8 cellular contexts compared by ENCODE assay signal in the genomic region with DNA sequence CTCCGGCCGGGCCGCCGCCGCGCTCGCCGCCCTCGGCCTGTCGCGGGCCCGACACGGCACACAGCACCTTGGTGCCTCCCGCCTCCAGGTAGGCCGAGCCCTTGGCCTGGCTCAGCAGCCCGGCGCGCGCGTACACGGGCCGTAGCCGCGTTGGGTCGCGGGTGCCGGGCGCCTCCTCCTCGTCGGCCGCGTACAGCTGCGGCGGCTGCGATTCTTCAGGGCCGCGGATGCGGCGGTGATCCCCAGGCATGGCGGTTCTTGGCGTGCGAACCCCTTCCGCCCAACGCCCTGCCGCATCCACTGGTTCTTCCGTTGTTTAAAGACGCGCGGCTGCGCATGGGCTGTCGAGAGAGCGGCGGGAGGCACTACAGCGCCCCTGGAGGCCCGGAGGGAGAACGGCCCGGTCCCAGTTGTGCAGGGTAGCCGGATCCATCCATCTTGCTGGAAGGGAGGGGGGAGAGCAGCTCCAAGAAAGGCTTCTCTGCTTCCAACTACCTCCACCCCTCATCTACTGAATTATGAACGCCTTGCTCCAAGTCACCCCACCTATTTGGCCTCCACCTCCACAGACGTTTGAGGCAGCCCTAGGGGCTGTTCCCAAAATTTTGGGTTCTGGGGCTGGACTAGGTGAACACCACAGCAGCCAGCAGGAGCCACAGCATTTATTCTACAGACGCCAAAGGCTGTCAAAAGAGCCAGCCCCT. TPM values are rescaled to one million over a fixed set of nuclear protein-coding genes. Genes with fewer than 3 reads are reported as not detected.
DNase-seq lines count a peak whose midpoint lies in the region; ATAC-seq and TF ChIP-seq lines count a peak whose summit lies in the region.

A gene (minus strand): TSS at position 290 of the 704 bp plus-strand sequence. CDS start 40 bp downstream, at position 250.

- TF ChIP-seq CTCF in left ventricle myocardium inferior (IDR thresholded peaks at IDR 0.05; ENCODE audit: borderline replicate concordance): peak; percentile 95
- peak; percentile 81 to 95 (median 94) for TF ChIP-seq CTCF in prostate gland (IDR thresholded peaks at IDR 0.05)

- H3K9me3 ChIP-seq in left ventricle myocardium inferior (replicated peaks): no peaks in the 10 kb centered on the region
- H3K9me3 ChIP-seq in prostate gland: no peaks in the 10 kb centered on the region

- TF ChIP-seq POLR2A in GM15510 (IDR thresholded peaks at IDR 0.05; ENCODE audit: borderline replicate concordance, extremely low read depth, insufficient read length) (peak; percentile 92), prostate gland (IDR thresholded peaks at IDR 0.05) (peak; percentile 79)

- intact Hi-C loops in left ventricle myocardium inferior (cut with micrococcal nuclease): no loop called here
- intact Hi-C loops in prostate gland (cut with DNase I): no loop called here

- peak within 1 kb of the TSS; percentile 92 for H3K27ac ChIP-seq in left ventricle myocardium inferior (replicated peaks)
- H3K27ac ChIP-seq in prostate gland: peak within 1 kb of the TSS; percentile 77 to 84

- H3K27me3 ChIP-seq in left ventricle myocardium inferior (ENCODE audit: low read depth): no peaks in the 10 kb centered on the region
- H3K27me3 ChIP-seq in prostate gland (replicated peaks; ENCODE audit: insufficient read depth): no peaks in the 10 kb centered on the region

- 2% methylated on average over 55 of the region's 61 CpGs for WGBS in prostate gland

- peak; percentile 90 for ATAC-seq in HG02885 (IDR thresholded peaks at IDR 0.05; ENCODE audit: poor library complexity, unreplicated experiment)

- H3K4me1 ChIP-seq in left ventricle myocardium inferior (peaks cover 24% of the 10 kb centered on the region), prostate gland (replicated peaks) (peaks cover 9% of the 10 kb centered on the region)

- peaks cover 57% of the 10 kb centered on the region for H3K36me3 ChIP-seq in left ventricle myocardium inferior
- H3K36me3 ChIP-seq in prostate gland: peaks cover 5 to 16% of the 10 kb centered on the region in 2 donors

- H3K4me3 ChIP-seq in left ventricle myocardium inferior (peak within 1 kb of the TSS; percentile 86), prostate gland (peak within 1 kb of the TSS; percentile 62 to 72)

- peak; percentile 76 for DNase-seq in NCI-H146 treated with DMSO at 0.1 percent for 48 hours (lab: John Stamatoyannopoulos, UW; ENCODE audit: unreplicated experiment)
- peak; percentile 83 to 95 (median 89) for DNase-seq in T-helper 1 cell
- DNase-seq in amniotic epithelial cell (ENCODE audit: low read depth): peak; percentile 88
- DNase-seq in left ventricle myocardium inferior: peak; percentile 90
- DNase-seq in prostate gland (ENCODE audit: low spot score): peak; percentile 90
- DNase-seq in ureter (ENCODE audit: low spot score): peak; percentile 93

RNA-seq across cellular contexts. Expression of the gene that starts here (rescaled TPM):
- total RNA-seq in left ventricle myocardium inferior (11.3 TPM), prostate gland (10 to 100 TPM; 29.7 to 44.9 TPM), ureter (25.6 TPM)

Comparison
In these comparisons a context has a peak if more than half of its experiments do, and no peak if none do; other contexts are left out.
1. Peak in every context shown above with its lines: DNase-seq, ATAC-seq, H3K4me3 ChIP-seq and H3K27ac ChIP-seq.